9 cellular contexts compared by ENCODE assay signal in genomic region chr22:49964493-49965290, GRCh38. TPM values are rescaled to one million over a fixed set of nuclear protein-coding genes. Genes with fewer than 3 reads are reported as not detected.
DNase-seq lines count a peak whose midpoint lies in the region; ATAC-seq, FAIRE-seq and TF ChIP-seq lines count a peak whose summit lies in the region.
"Had no signal": no experiment of that assay in that cellular context is flagged by ENCODE, and none has a peak within 500 bp of the region (broad histone marks: within the 10 kb centered on the region; RNA-seq: fewer than 3 reads in every experiment).

No MANE protein-coding gene starts in this region.

- H2AK5ac ChIP-seq in neuronal stem cell (ENCODE audit: low read depth, low read length), result peak overlapping the region; percentile 81

- H4K8ac ChIP-seq in neuronal stem cell (ENCODE audit: low read depth, low read length), result no peak overlapping the region

- no peak overlapping the region for H3K14ac ChIP-seq in neuronal stem cell (ENCODE audit: low read length)

- H3K9me3 ChIP-seq in A549 (no peaks in the 10 kb centered on the region), Loucy (ENCODE audit: insufficient read depth, low read depth, low read length) (no peaks in the 10 kb centered on the region), neuronal stem cell (replicated peaks in 1 of 2; ENCODE audit: control insufficient read depth in 2 of 2, insufficient read depth in 1 of 2, low read depth in 1 of 2, low read length in 2 of 2) (no peaks in the 10 kb centered on the region)

- no peaks in the 10 kb centered on the region for H3K9me3 Mint-ChIP-seq in chondrocyte (ENCODE audit: low read depth)

- 77% methylated on average over 13 of the region's 15 CpGs for WGBS in A549 (ENCODE audit: missing lambda C conversion rate)
- no CpG with 5 or more reads among the region's 15 CpGs for WGBS in neuronal stem cell (ENCODE audit: extremely low coverage in 2 of 2, insufficient read length in 2 of 2, insufficient replicate concordance in 1 of 2), 2 donors

- TF ChIP-seq CTCF in A549 (IDR thresholded peaks at IDR 0.05) (no peak), Loucy (conservative IDR thresholded peaks at IDR 0.05; ENCODE audit: low read length) (no peak), chondrocyte (IDR thresholded peaks at IDR 0.05) (no peak)

- no peak overlapping the region for H3K23ac ChIP-seq in neuronal stem cell (ENCODE audit: low read depth, low read length, poor library complexity)

- TF ChIP-seq RAD21 in A549 (conservative IDR thresholded peaks at IDR 0.05 in 1 of 2, IDR thresholded peaks at IDR 0.05 in 1 of 2), result no peak

- no peak overlapping the region for H2BK15ac ChIP-seq in neuronal stem cell (ENCODE audit: low read length)

- H2BK5ac ChIP-seq in neuronal stem cell (ENCODE audit: low read length), result no peak overlapping the region

- H3F3A ChIP-seq in Loucy (ENCODE audit: low read depth), result no peaks in the 10 kb centered on the region

- peaks cover 42% of the 10 kb centered on the region for H4K20me1 ChIP-seq in Loucy (ENCODE audit: insufficient read depth, low read length, poor library complexity, severe bottlenecking)

- peak overlapping the region; percentile 57 for H3K18ac ChIP-seq in neuronal stem cell (ENCODE audit: low read length)

- no peaks in the 10 kb centered on the region for H3K27me3 Mint-ChIP-seq in chondrocyte (ENCODE audit: low read depth)

- peaks cover 10% of the 10 kb centered on the region for H3K4me1 Mint-ChIP-seq in chondrocyte (ENCODE audit: low read depth)

- H3K79me1 ChIP-seq in neuronal stem cell (ENCODE audit: low read depth, low read length), result peaks cover 28% of the 10 kb centered on the region

- ATAC-seq in A549 (no peak), HG03175 (IDR thresholded peaks at IDR 0.05; ENCODE audit: unreplicated experiment) (no peak), HG03378 (IDR thresholded peaks at IDR 0.05; ENCODE audit: unreplicated experiment) (no peak), HG03108 (IDR thresholded peaks at IDR 0.05; ENCODE audit: unreplicated experiment) (no peak)

- peak overlapping the region in 1 of 2 experiments; percentile 96; a peak in 2 of 6 replicates for H3K27ac ChIP-seq in A549
- no peak overlapping the region for H3K27ac ChIP-seq in neuronal stem cell (replicated peaks; ENCODE audit: low read length)

- POLR2A ChIA-PET in A549 (lab: Yijun Ruan, JAX), result no interaction called here

- TF ChIP-seq EP300 in A549 (IDR thresholded peaks at IDR 0.05), result no peak

- H3K9me2 ChIP-seq in Loucy (replicated peaks; ENCODE audit: low read depth, low read length), result no peaks in the 10 kb centered on the region

- H3K4me3 Mint-ChIP-seq in chondrocyte (ENCODE audit: unreplicated experiment), result no peak overlapping the region

- H3K4me3 ChIP-seq in A549, result no peak overlapping the region
- H3K4me3 ChIP-seq in Loucy (ENCODE audit: low read length, poor library complexity, severe bottlenecking), result no peak overlapping the region
- no peak overlapping the region for H3K4me3 ChIP-seq in neuronal stem cell (ENCODE audit: low read length in 2 of 2)

- H2BK12ac ChIP-seq in neuronal stem cell (ENCODE audit: low read length), result no peak overlapping the region

- H3K27me3 ChIP-seq in Loucy (ENCODE audit: insufficient read depth, low read length, poor library complexity, severe bottlenecking) (no peaks in the 10 kb centered on the region), neuronal stem cell (ENCODE audit: control insufficient read depth in 3 of 3, insufficient read depth in 3 of 3, low read depth in 1 of 3, low read length in 3 of 3) (peaks cover 0 to 2% (median 0%) of the 10 kb centered on the region in 3 experiments)

- H3K36me3 ChIP-seq in Loucy (ENCODE audit: insufficient read depth, low read length) (peaks cover 16% of the 10 kb centered on the region; the same call in 1 of the 2 replicates), neuronal stem cell (replicated peaks in 1 of 2; ENCODE audit: control insufficient read depth in 2 of 2, insufficient read depth in 2 of 2, low read length in 2 of 2) (peaks cover 21 to 29% of the 10 kb centered on the region in 2 donors)

- CTCF ChIA-PET in A549 (lab: Yijun Ruan, JAX), result no interaction called here

- DNase-seq in A549 (ENCODE audit: low read depth in 1 of 2, low spot score in 1 of 2), result no peak
- peak; percentile 69 for DNase-seq in chondrocyte (ENCODE audit: low spot score)
- DNase-seq in neuronal stem cell (ENCODE audit: low spot score), result no peak
- no peak for DNase-seq in pons (ENCODE audit: low spot score)
- DNase-seq: NCI-H2029 had no signal

- no peak for TF ChIP-seq POLR2A in A549 (IDR thresholded peaks at IDR 0.05; ENCODE audit: low read length)

- H3K4me2 ChIP-seq in A549, result no peak overlapping the region
- peak overlapping the region; percentile 83 for H3K4me2 ChIP-seq in Loucy (ENCODE audit: low read depth, low read length, poor library complexity, severe bottlenecking)
- no peak overlapping the region for H3K4me2 ChIP-seq in neuronal stem cell (ENCODE audit: insufficient read depth, low read length, poor library complexity, severe bottlenecking)

- peaks cover 1% of the 10 kb centered on the region for H3K36me3 Mint-ChIP-seq in chondrocyte (ENCODE audit: low read depth)

- peaks cover 40% of the 10 kb centered on the region for H3K4me1 ChIP-seq in A549
- peaks cover 21% of the 10 kb centered on the region for H3K4me1 ChIP-seq in Loucy (ENCODE audit: insufficient read depth, low read length, poor library complexity, severe bottlenecking)
- peaks cover 26 to 27% of the 10 kb centered on the region in 2 donors for H3K4me1 ChIP-seq in neuronal stem cell (ENCODE audit: control insufficient read depth in 2 of 2, insufficient read depth in 1 of 2, low read depth in 1 of 2, low read length in 2 of 2)

- FAIRE-seq in A549 (lab: Jason Lieb, UNC), result no peak

- H3K9ac ChIP-seq in Loucy (ENCODE audit: low read depth, low read length, poor library complexity, severe bottlenecking) (no peak overlapping the region), neuronal stem cell (ENCODE audit: low read depth, low read length, poor library complexity) (no peak overlapping the region)

- peaks cover 57% of the 10 kb centered on the region for H3K79me2 ChIP-seq in Loucy (ENCODE audit: insufficient read depth, low read length)

- H2AFZ ChIP-seq in Loucy (ENCODE audit: low read length) (no peak overlapping the region), neuronal stem cell (ENCODE audit: low read length) (no peak overlapping the region)

- no peak overlapping the region for H3K4ac ChIP-seq in neuronal stem cell (ENCODE audit: low read length)

- H3K27ac Mint-ChIP-seq in chondrocyte (ENCODE audit: unreplicated experiment), result no peak overlapping the region

- H2BK120ac ChIP-seq in neuronal stem cell (ENCODE audit: low read depth, low read length), result no peak overlapping the region

- H4K91ac ChIP-seq in neuronal stem cell (ENCODE audit: low read depth, low read length, poor library complexity), result no peak overlapping the region

TF ChIP-seq in A549, 52 proteins besides CTCF, POLR2A, EP300 and RAD21 (continues in another document):
- TF ChIP-seq PHF8 (IDR thresholded peaks at IDR 0.05; ENCODE audit: borderline replicate concordance, low read depth), result no peak
- no peak; the same call in 1 of the 2 replicates for TF ChIP-seq POLR2AphosphoS2 (conservative IDR thresholded peaks at IDR 0.05; ENCODE audit: low read length)
- 0 out of 2 replicates have a peak, but pooled peaks have one; percentile 3 for TF ChIP-seq HOXA7 (CRISPR knock-in tag; IDR thresholded peaks at IDR 0.05)
- no peak for TF ChIP-seq TP53 (CRISPR knock-in tag; IDR thresholded peaks at IDR 0.05)
- TF ChIP-seq E2F6 (IDR thresholded peaks at IDR 0.05; ENCODE audit: borderline replicate concordance, low read depth), result no peak
- no peak for TF ChIP-seq RCOR1 (IDR thresholded peaks at IDR 0.05; ENCODE audit: low read depth, low read length)

RNA-seq across cellular contexts. Expression of gene PIM3, which starts 4.1 kb away (rescaled TPM):
- polyA plus RNA-seq in A549 (2011; rRNA removed) (3.8 and 4.4 TPM in 2 replicates), A549 (2017; fragmentation: RNase III; extraction: RNeasy Plus Mini Kit Qiagen cat#74134 plus additional on column Dnase treatment) (10.3 to 11.3 TPM (median 11.2 TPM) in 3 replicates)
- polyA plus RNA-seq in A549 (2012; cell fraction: cytosol; rRNA removed), result 17.0 and 25.0 TPM in 2 replicates
- 45.2 and 46.5 TPM in 2 replicates for polyA plus RNA-seq in A549 (2012; cell fraction: nucleus; rRNA removed)
- polyA minus RNA-seq in A549 (2011; rRNA and poly(A)+ RNA removed), result 1.6 and 3.0 TPM in 2 replicates
- total RNA-seq in chondrocyte, result 12.0 to 18.2 TPM (median 16.8 TPM) in 3 replicates
- 38.0 TPM for polyA plus RNA-seq in neuronal stem cell (2013, experiment 1 of 2)
- 37.0 TPM for polyA plus RNA-seq in neuronal stem cell (2013, experiment 2 of 2)

RNA-seq across cellular contexts. Expression of gene CRELD2, which starts 46.3 kb away (rescaled TPM):
- polyA plus RNA-seq in A549 (2011; rRNA removed), result 14.4 and 15.1 TPM in 2 replicates
- 44.0 and 51.4 TPM in 2 replicates for polyA plus RNA-seq in A549 (2012; cell fraction: cytosol; rRNA removed)
- 63.9 and 67.7 TPM in 2 replicates for polyA plus RNA-seq in A549 (2012; cell fraction: nucleus; rRNA removed)
- 18.7 to 20.6 TPM (median 18.7 TPM) in 3 replicates for polyA plus RNA-seq in A549 (2017; fragmentation: RNase III; extraction: RNeasy Plus Mini Kit Qiagen cat#74134 plus additional on column Dnase treatment)
- polyA minus RNA-seq in A549 (2011; rRNA and poly(A)+ RNA removed), result 3.6 TPM in 2 replicates
- total RNA-seq in chondrocyte, result 44.3 to 117 TPM (median 49.9 TPM) in 3 replicates
- polyA plus RNA-seq in neuronal stem cell (2013, experiment 1 of 2), result 12.6 TPM
- 12.2 TPM for polyA plus RNA-seq in neuronal stem cell (2013, experiment 2 of 2)

RNA-seq across cellular contexts. Expression of gene ALG12, which starts 46.5 kb away (rescaled TPM):
- polyA plus RNA-seq in A549 (2011; rRNA removed) (4.4 and 5.2 TPM in 2 replicates), A549 (2017; fragmentation: RNase III; extraction: RNeasy Plus Mini Kit Qiagen cat#74134 plus additional on column Dnase treatment) (6.3 to 9.0 TPM (median 7.7 TPM) in 3 replicates)
- 8.9 and 13.6 TPM in 2 replicates for polyA plus RNA-seq in A549 (2012; cell fraction: cytosol; rRNA removed)
- polyA plus RNA-seq in A549 (2012; cell fraction: nucleus; rRNA removed), result 16.7 and 19.5 TPM in 2 replicates
- 5.8 and 8.2 TPM in 2 replicates for polyA minus RNA-seq in A549 (2011; rRNA and poly(A)+ RNA removed)
- 18.7 to 27.3 TPM (median 20.6 TPM) in 3 replicates for total RNA-seq in chondrocyte
- 9.3 TPM for polyA plus RNA-seq in neuronal stem cell (2013, experiment 1 of 2)
- 9.1 TPM for polyA plus RNA-seq in neuronal stem cell (2013, experiment 2 of 2)

RNA-seq across cellular contexts. Expression of gene IL17REL, which starts 47.9 kb away (rescaled TPM):
- polyA plus RNA-seq in A549 (2011; rRNA removed) (0.03 TPM in 1 of 2 replicates, not detected in the other), A549 (2017; fragmentation: RNase III; extraction: RNeasy Plus Mini Kit Qiagen cat#74134 plus additional on column Dnase treatment) (0.06 to 0.08 TPM (median 0.07 TPM) in 3 replicates)
- 0.01 TPM in 1 of 2 replicates, not detected in the other for polyA plus RNA-seq in A549 (2012; cell fraction: cytosol; rRNA removed)
- polyA plus RNA-seq in A549 (2012; cell fraction: nucleus; rRNA removed), result 0.11 and 0.12 TPM in 2 replicates
- not detected in 2 replicates for polyA minus RNA-seq in A549 (2011; rRNA and poly(A)+ RNA removed)
- total RNA-seq in chondrocyte, result 0.17 to 0.23 TPM in 2 of 3 replicates, not detected in the other
- 0.07 TPM for polyA plus RNA-seq in neuronal stem cell (2013, experiment 1 of 2)
- polyA plus RNA-seq in neuronal stem cell (2013, experiment 2 of 2), result 0.07 TPM
